Comparison of ENCODE assay signal across 17 cellular contexts in the genomic region with DNA sequence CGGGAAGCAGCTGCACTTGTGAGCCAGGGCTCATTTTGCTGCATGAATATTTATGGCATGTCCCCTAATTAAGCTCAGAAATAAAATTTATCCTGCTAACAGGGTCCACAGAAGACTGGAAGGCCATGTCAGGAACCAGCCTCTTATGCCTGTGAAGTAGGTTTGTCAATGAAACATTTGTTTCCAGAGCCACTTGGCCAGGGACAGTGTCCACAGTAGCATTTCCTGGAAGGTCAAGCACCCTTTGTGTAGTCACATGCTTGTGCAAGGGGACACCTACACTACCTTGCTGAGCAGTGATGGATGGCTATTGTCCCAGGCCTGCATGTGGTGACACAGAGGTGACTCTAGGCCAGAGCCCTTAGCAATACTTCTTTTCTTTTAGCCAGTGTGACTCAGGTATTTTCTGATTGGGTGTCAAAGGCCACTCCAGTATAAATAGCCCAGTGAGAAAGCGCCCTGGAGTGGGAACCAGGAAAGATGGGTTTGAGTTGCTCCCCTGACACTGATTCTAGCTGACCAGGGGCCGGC.
DNase-seq lines count a peak whose midpoint lies in the region; ATAC-seq, FAIRE-seq and TF ChIP-seq lines count a peak whose summit lies in the region.
"Had no signal": no experiment of that assay in that cellular context is flagged by ENCODE, and none has a peak within 500 bp of the region (broad histone marks: within the 10 kb centered on the region; RNA-seq: fewer than 3 reads in every experiment).

No MANE protein-coding gene starts in this region.

- POLR2A ChIA-PET in CD8-positive, alpha-beta T cell (lab: Charles Lee): no interaction called here
- POLR2A ChIA-PET in GM10248 (lab: Yijun Ruan, JAX): no interaction called here

- no peaks in the 10 kb centered on the region for H3K36me3 Mint-ChIP-seq in progenitor cell of endocrine pancreas (ENCODE audit: insufficient read depth)
- no peaks in the 10 kb centered on the region for H3K36me3 Mint-ChIP-seq in CD8-positive, alpha-beta T cell
- H3K36me3 Mint-ChIP-seq: activated naive CD4-positive, alpha-beta T cell treated with anti-CD3 and anti-CD28 coated beads, Interleukin-2, amount 50 U/mL, for 72 hours; IgD-negative memory B cell had no signal

- peaks cover 17% of the 10 kb centered on the region for H3K27me3 Mint-ChIP-seq in progenitor cell of endocrine pancreas
- no peaks in the 10 kb centered on the region for H3K27me3 Mint-ChIP-seq in CD8-positive, alpha-beta T cell (ENCODE audit: low read depth)
- H3K27me3 Mint-ChIP-seq: B cell had no signal

- no peak overlapping the region for H3K27ac ChIP-seq in CD8-positive, alpha-beta T cell (ENCODE audit: low read depth, low read length)
- no peak overlapping the region for H3K27ac ChIP-seq in kidney (ENCODE audit: low read depth in 2 of 2, low read length in 2 of 2)
- H3K27ac ChIP-seq: SK-N-MC had no signal

- H3K9ac ChIP-seq in kidney (ENCODE audit: low read length in 2 of 2): no peak overlapping the region

- H3K4me1 ChIP-seq in CD8-positive, alpha-beta T cell (ENCODE audit: insufficient read depth, low read length): no peaks in the 10 kb centered on the region
- no peaks in the 10 kb centered on the region for H3K4me1 ChIP-seq in kidney (ENCODE audit: control insufficient read depth in 1 of 2, insufficient read depth in 1 of 2, low read depth in 1 of 2, low read length in 2 of 2)

- DNase-seq in DMS153 treated with DMSO at 0.1 percent for 48 hours (lab: John Stamatoyannopoulos, UW; ENCODE audit: unreplicated experiment): peak; percentile 79
- DNase-seq in NCI-H510A (lab: John Stamatoyannopoulos, UW): peak; percentile 67
- no peak for DNase-seq in progenitor cell of endocrine pancreas (ENCODE audit: low spot score, unreplicated experiment)
- no peak for DNase-seq in CD8-positive, alpha-beta T cell
- DNase-seq in GM10248 (ENCODE audit: extremely low spot score): no peak
- DNase-seq in kidney: no peak
- DNase-seq: central memory CD4-positive, alpha-beta T cell; erythroblast; HFFc6; NK-92 treated with Interleukin-12 subunit alpha and Interleukin-12 subunit beta, amount 100 ng/mL, for 24 hours; stimulated activated CD8-positive, alpha-beta memory T cell treated with anti-CD3 and anti-CD28 coated beads, Interleukin-4, amount 100 ng/mL, for 48 hours had no signal

- peak; percentile 78 for ATAC-seq in esophagus mucosa
- ATAC-seq in HG02763 (IDR thresholded peaks at IDR 0.05; ENCODE audit: unreplicated experiment): no peak
- ATAC-seq in CD8-positive, alpha-beta T cell: no peak
- ATAC-seq: activated naive CD4-positive, alpha-beta T cell treated with anti-CD3 and anti-CD28 coated beads, Interleukin-2, amount 50 U/mL, for 72 hours had no signal

- CTCF ChIA-PET in CD8-positive, alpha-beta T cell (lab: Charles Lee): no interaction called here
- CTCF ChIA-PET in GM10248 (lab: Yijun Ruan, JAX): interaction anchor here (1.3 to 3.1 kb wide), 3 partner anchors 13 to 259 kb away, joined by 3 to 11 read pairs (median 4); partner anchors contain the start of gene FOXD2

- H3K4me3 ChIP-seq in CD8-positive, alpha-beta T cell (ENCODE audit: low read depth, low read length): no peak overlapping the region
- H3K4me3 ChIP-seq in kidney (ENCODE audit: low read length in 2 of 2): no peak overlapping the region
- H3K4me3 ChIP-seq: SK-N-MC had no signal

- H3K4me1 Mint-ChIP-seq in progenitor cell of endocrine pancreas (ENCODE audit: low read depth): peaks cover 14% of the 10 kb centered on the region
- no peaks in the 10 kb centered on the region for H3K4me1 Mint-ChIP-seq in CD8-positive, alpha-beta T cell (ENCODE audit: low read depth)
- H3K4me1 Mint-ChIP-seq: B cell, IgD-negative memory B cell had no signal

- no peaks in the 10 kb centered on the region for H3K9me3 Mint-ChIP-seq in progenitor cell of endocrine pancreas (ENCODE audit: low read depth)
- H3K9me3 Mint-ChIP-seq in CD8-positive, alpha-beta T cell: no peaks in the 10 kb centered on the region
- H3K9me3 Mint-ChIP-seq: activated naive CD4-positive, alpha-beta T cell treated with anti-CD3 and anti-CD28 coated beads, Interleukin-2, amount 50 U/mL, for 72 hours; HFFc6; IgD-negative memory B cell had no signal

- H3K27me3 ChIP-seq in CD8-positive, alpha-beta T cell (ENCODE audit: insufficient read depth, low read length): no peaks in the 10 kb centered on the region

- no peak overlapping the region for H3K4me3 Mint-ChIP-seq in progenitor cell of endocrine pancreas (ENCODE audit: low read depth)
- no peak overlapping the region for H3K4me3 Mint-ChIP-seq in CD8-positive, alpha-beta T cell
- H3K4me3 Mint-ChIP-seq: B cell, HFFc6, IgD-negative memory B cell had no signal

- H3K36me3 ChIP-seq in CD8-positive, alpha-beta T cell (ENCODE audit: insufficient read depth, low read length): no peaks in the 10 kb centered on the region
- H3K36me3 ChIP-seq in kidney (ENCODE audit: control insufficient read depth in 1 of 2, insufficient read depth in 2 of 2, low read length in 2 of 2): no peaks in the 10 kb centered on the region

- no peaks in the 10 kb centered on the region for H3K9me3 ChIP-seq in CD8-positive, alpha-beta T cell (ENCODE audit: low read length)
- H3K9me3 ChIP-seq in kidney (ENCODE audit: control insufficient read depth in 1 of 2, low read length in 2 of 2): no peaks in the 10 kb centered on the region

- FAIRE-seq in kidney (lab: Jason Lieb, UNC): no peak

- TF ChIP-seq CTCF in progenitor cell of endocrine pancreas (IDR thresholded peaks at IDR 0.05; ENCODE audit: unreplicated experiment): no peak
- no peak for TF ChIP-seq CTCF in CD8-positive, alpha-beta T cell (IDR thresholded peaks at IDR 0.05)
- TF ChIP-seq CTCF in GM10248 (IDR thresholded peaks at IDR 0.05; ENCODE audit: control extremely low read depth, extremely low read depth, low read depth, missing control alignments): no peak
- TF ChIP-seq CTCF in kidney (IDR thresholded peaks at IDR 0.05; ENCODE audit: borderline replicate concordance, extremely low read depth, insufficient read depth): no peak

- H3K27ac Mint-ChIP-seq in progenitor cell of endocrine pancreas: peak overlapping the region; percentile 59
- no peak overlapping the region for H3K27ac Mint-ChIP-seq in CD8-positive, alpha-beta T cell
- H3K27ac Mint-ChIP-seq: activated naive CD4-positive, alpha-beta T cell treated with anti-CD3 and anti-CD28 coated beads, Interleukin-2, amount 50 U/mL, for 72 hours; B cell; HFFc6 had no signal

- intact Hi-C loops in CD8-positive, alpha-beta T cell (cut with DNase I, micrococcal nuclease): no loop called here
- intact Hi-C loops in kidney (cut with DNase I): no loop called here

Comparison
In these comparisons a context has a peak if more than half of its experiments do, and no peak if none do; other contexts are left out.
1. DNase-seq: peak in DMS153 treated with DMSO at 0.1 percent for 48 hours (single experiment) and NCI-H510A (single experiment); none in progenitor cell of endocrine pancreas (single experiment), CD8-positive, alpha-beta T cell (0 of 7), GM10248 (single experiment) and kidney (single experiment).